1 cellular context compared by ENCODE assay signal in genomic region chr16:81140930-81141780, GRCh38.
TF ChIP-seq lines count a peak whose summit lies in the region.

No MANE protein-coding gene starts in this region.

TF ChIP-seq in HepG2, 621 proteins besides CTCF, POLR2A, EP300 and RAD21 (continued from another document and continues in another):
- TF ChIP-seq ZNF773 (CRISPR knock-in tag; IDR thresholded peaks at IDR 0.05; ENCODE audit: borderline replicate concordance) (0 out of 2 replicates have a peak, but pooled peaks have one; percentile 37), ZBTB43 (CRISPR knock-in tag; conservative IDR thresholded peaks at IDR 0.05) (no peak), GLI4 (CRISPR knock-in tag; IDR thresholded peaks at IDR 0.05; ENCODE audit: borderline replicate concordance) (no peak), KLF11 (CRISPR knock-in tag; IDR thresholded peaks at IDR 0.05) (0 out of 2 replicates have a peak, but pooled peaks have one; percentile 19), DDIT3 (CRISPR knock-in tag; IDR thresholded peaks at IDR 0.05) (no peak), FOXA1 (IDR thresholded peaks at IDR 0.05) (no peak), FOXA1 (CRISPR knock-in tag; IDR thresholded peaks at IDR 0.05) (peak; percentile 71), NONO (IDR thresholded peaks at IDR 0.05) (no peak), NONO (CRISPR knock-in tag; conservative IDR thresholded peaks at IDR 0.05) (no peak), NR0B2 (CRISPR knock-in tag; IDR thresholded peaks at IDR 0.05) (peak; percentile 71; the same call in 1 of the 2 replicates), ARNT (IDR thresholded peaks at IDR 0.05) (no peak), ZNF772 (CRISPR knock-in tag; IDR thresholded peaks at IDR 0.05) (no peak; the same call in 1 of the 2 replicates), CEBPZ (IDR thresholded peaks at IDR 0.05; ENCODE audit: low read length) (no peak), CCAR2 (optimal IDR thresholded peaks at IDR 0.05; ENCODE audit: low read depth, low read length) (no peak), ZNF691 (CRISPR knock-in tag; IDR thresholded peaks at IDR 0.05; ENCODE audit: borderline replicate concordance, low read depth) (0 out of 2 replicates have a peak, but pooled peaks have one; percentile 62), ZBTB38 (CRISPR knock-in tag; IDR thresholded peaks at IDR 0.05) (peak; percentile 57; the same call in 1 of the 2 replicates), MYNN (CRISPR knock-in tag; IDR thresholded peaks at IDR 0.05; ENCODE audit: low read depth) (0 out of 2 replicates have a peak, but pooled peaks have one; percentile 32), FOXM1 (CRISPR knock-in tag; IDR thresholded peaks at IDR 0.05) (no peak), HOXA5 (CRISPR knock-in tag; IDR thresholded peaks at IDR 0.05) (no peak), ZSCAN9 (CRISPR knock-in tag; IDR thresholded peaks at IDR 0.05; ENCODE audit: borderline replicate concordance) (no peak), EED (CRISPR knock-in tag; IDR thresholded peaks at IDR 0.05) (no peak), RELA (CRISPR knock-in tag; IDR thresholded peaks at IDR 0.05) (0 out of 2 replicates have a peak, but pooled peaks have one; percentile 39), SAP130 (CRISPR knock-in tag; IDR thresholded peaks at IDR 0.05; ENCODE audit: low read depth) (peak; percentile 73), ZNF816 (CRISPR knock-in tag; IDR thresholded peaks at IDR 0.05; ENCODE audit: borderline replicate concordance) (no peak), RXRA (CRISPR knock-in tag; IDR thresholded peaks at IDR 0.05) (no peak; the same call in 1 of the 2 replicates), NFE2L2 (IDR thresholded peaks at IDR 0.05; ENCODE audit: low read length) (peak; percentile 97), PBX2 (CRISPR knock-in tag; IDR thresholded peaks at IDR 0.05) (no peak), ARHGAP35 (CRISPR knock-in tag; IDR thresholded peaks at IDR 0.05; ENCODE audit: borderline replicate concordance) (no peak; the same call in 1 of the 2 replicates), ZNF615 (CRISPR knock-in tag; IDR thresholded peaks at IDR 0.05; ENCODE audit: borderline replicate concordance) (no peak), FOXK2 (IDR thresholded peaks at IDR 0.05) (no peak), TSC22D2 (CRISPR knock-in tag; IDR thresholded peaks at IDR 0.05; ENCODE audit: borderline replicate concordance) (no peak), PTBP1 (IDR thresholded peaks at IDR 0.05; ENCODE audit: low read depth, low read length, poor library complexity, severe bottlenecking) (no peak), ZNF296 (CRISPR knock-in tag; conservative IDR thresholded peaks at IDR 0.05) (0 out of 2 replicates have a peak, but pooled peaks have one; percentile 46), ATAD3A (CRISPR knock-in tag; IDR thresholded peaks at IDR 0.05) (no peak), ZNF607 (CRISPR knock-in tag; IDR thresholded peaks at IDR 0.05; ENCODE audit: borderline replicate concordance) (0 out of 2 replicates have a peak, but pooled peaks have one; percentile 53), ZFAT (CRISPR knock-in tag; conservative IDR thresholded peaks at IDR 0.05) (no peak), ZNF33B (CRISPR knock-in tag; IDR thresholded peaks at IDR 0.05) (peak; percentile 79; the same call in 1 of the 2 replicates), ZNF574 (CRISPR knock-in tag; IDR thresholded peaks at IDR 0.05) (peak; percentile 60), ZBTB10 (CRISPR knock-in tag; IDR thresholded peaks at IDR 0.05; ENCODE audit: borderline replicate concordance) (no peak), PATZ1 (CRISPR knock-in tag; IDR thresholded peaks at IDR 0.05) (peak; percentile 42; the same call in 1 of the 2 replicates), ZNF782 (CRISPR knock-in tag; IDR thresholded peaks at IDR 0.05; ENCODE audit: borderline replicate concordance) (peak; percentile 62; the same call in 1 of the 2 replicates), ZNF362 (CRISPR knock-in tag; IDR thresholded peaks at IDR 0.05; ENCODE audit: borderline replicate concordance) (no peak; the same call in 1 of the 2 replicates), ZNF30 (CRISPR knock-in tag; IDR thresholded peaks at IDR 0.05) (no peak), NBN (conservative IDR thresholded peaks at IDR 0.05) (no peak), PHF21A (CRISPR knock-in tag; IDR thresholded peaks at IDR 0.05) (peak; percentile 79), FOXO1 (CRISPR knock-in tag; IDR thresholded peaks at IDR 0.05) (no peak; the same call in 1 of the 2 replicates), HOMEZ (CRISPR knock-in tag; IDR thresholded peaks at IDR 0.05; ENCODE audit: low read depth) (no peak)
